ENCODE assay signal across 21 cellular contexts in the genomic region with DNA sequence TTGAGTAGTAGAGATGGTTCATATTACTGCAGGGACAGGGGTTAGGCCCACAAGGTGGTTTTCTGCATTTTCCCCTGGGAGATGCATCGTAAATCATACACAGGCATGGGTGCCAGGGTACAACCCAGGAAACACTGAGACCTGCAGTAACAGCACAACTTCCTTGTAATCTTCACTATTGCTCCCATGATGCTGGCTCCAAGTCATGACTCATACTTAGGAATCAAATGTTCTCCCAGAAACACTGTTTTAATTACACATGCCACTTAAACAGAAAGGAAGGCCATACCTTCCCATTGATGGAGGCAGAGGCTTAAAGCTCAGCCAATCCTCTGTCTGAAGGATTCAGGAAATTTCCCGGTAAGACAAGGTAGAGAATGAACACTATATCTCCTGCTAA.
"Had no signal": no experiment of that assay in that cellular context is flagged by ENCODE, and none has a peak within 500 bp of the region (broad histone marks: within the 10 kb centered on the region; RNA-seq: fewer than 3 reads in every experiment).

No MANE protein-coding gene starts in this region.

- H3K27me3 ChIP-seq: adrenal gland, ascending aorta, left lung, right atrium auricular region, upper lobe of left lung had no signal

- H3K9me3 ChIP-seq: adrenal gland, ascending aorta, left lung, right atrium auricular region, upper lobe of left lung had no signal

- DNase-seq: activated CD4-positive, alpha-beta T cell treated with anti-CD3 and anti-CD28 coated beads, Interleukin-2, amount 50 U/mL, for 1 hour; activated CD4-positive, CD25-positive, alpha-beta regulatory T cell treated with anti-CD3 and anti-CD28 coated beads, Interleukin-2, amount 50 U/mL, for 72 hours; activated CD8-positive, alpha-beta T cell treated with anti-CD3 and anti-CD28 coated beads, Interleukin-2, amount 10 ng/mL, durations not matched to agents 7 days and 5 days; activated T-cell treated with anti-CD3 and anti-CD28 coated beads, Interleukin-2, amount 50 U/mL, for 1 hour; adrenal gland; cerebellar nuclear complex; kidney; left lung; naive thymus-derived CD8-positive, alpha-beta T cell; stimulated activated CD4-positive, alpha-beta T cell treated with anti-CD3 and anti-CD28 coated beads, Interleukin-4, amount 100 ng/mL, for 4 hours; stimulated activated naive CD8-positive, alpha-beta T cell treated with anti-CD3 and anti-CD28 coated beads, Interleukin-15, Interleukin-2, amounts not matched to agents 100 U/mL and 50 U/mL, for 24 hours; upper lobe of left lung; WERI-Rb-1 had no signal

- H3K4me3 ChIP-seq: adrenal gland, ascending aorta, coronary artery, left lung, lung, right atrium auricular region, upper lobe of left lung had no signal

- H3K4me1 ChIP-seq: adrenal gland, ascending aorta, left lung, right atrium auricular region, upper lobe of left lung had no signal

- H3K36me3 ChIP-seq: adrenal gland, ascending aorta, left lung, right atrium auricular region, upper lobe of left lung, WERI-Rb-1 had no signal

- H3K36me3 Mint-ChIP-seq: activated naive CD8-positive, alpha-beta T cell; naive thymus-derived CD8-positive, alpha-beta T cell had no signal

- H3K9me3 Mint-ChIP-seq: activated T-helper 17 cell treated with anti-CD3 and anti-CD28 coated beads, Interleukin-2, amount 50 U/mL, for 72 hours; T-helper 2 cell treated with Interferon-gamma antibody and Interleukin-4, amounts not matched to agents 5 μg/mL and 100 μg/mL, for 36 hours had no signal

- H3K27ac ChIP-seq: adrenal gland, ascending aorta, coronary artery, left lung, right atrium auricular region, upper lobe of left lung, WERI-Rb-1 had no signal

- H3K4me1 Mint-ChIP-seq: activated T-helper 17 cell treated with anti-CD3 and anti-CD28 coated beads, Interleukin-2, amount 50 U/mL, for 72 hours; naive thymus-derived CD8-positive, alpha-beta T cell had no signal

- H3K27ac Mint-ChIP-seq: activated CD8-positive, alpha-beta T cell treated with anti-CD3 and anti-CD28 coated beads, Interleukin-2, amount 10 ng/mL, durations not matched to agents 7 days and 5 days; activated naive CD8-positive, alpha-beta T cell; activated T-helper 17 cell treated with anti-CD3 and anti-CD28 coated beads, Interleukin-2, amount 50 U/mL, for 72 hours; naive thymus-derived CD8-positive, alpha-beta T cell; progenitor cell of endocrine pancreas; T-helper 2 cell treated with Interferon-gamma antibody and Interleukin-4, amounts not matched to agents 5 μg/mL and 100 μg/mL, for 36 hours had no signal

- H3K27me3 Mint-ChIP-seq: progenitor cell of endocrine pancreas had no signal

- ATAC-seq: activated CD8-positive, alpha-beta T cell treated with anti-CD3 and anti-CD28 coated beads, Interleukin-2, amount 10 ng/mL, durations not matched to agents 7 days and 5 days; activated T-helper 17 cell treated with anti-CD3 and anti-CD28 coated beads, Interleukin-2, amount 50 U/mL, for 72 hours; left lung; naive thymus-derived CD8-positive, alpha-beta T cell; stimulated activated naive CD8-positive, alpha-beta T cell treated with anti-CD3 and anti-CD28 coated beads, Interleukin-15, Interleukin-2, amounts not matched to agents 100 U/mL and 50 U/mL, for 24 hours had no signal

- H3K4me3 Mint-ChIP-seq: activated CD8-positive, alpha-beta T cell treated with anti-CD3 and anti-CD28 coated beads, Interleukin-2, amount 10 ng/mL, durations not matched to agents 7 days and 5 days; activated naive CD8-positive, alpha-beta T cell; activated T-helper 17 cell treated with anti-CD3 and anti-CD28 coated beads, Interleukin-2, amount 50 U/mL, for 72 hours; naive thymus-derived CD8-positive, alpha-beta T cell; T-helper 2 cell treated with Interferon-gamma antibody and Interleukin-4, amounts not matched to agents 5 μg/mL and 100 μg/mL, for 36 hours had no signal
